In the genomic region with DNA sequence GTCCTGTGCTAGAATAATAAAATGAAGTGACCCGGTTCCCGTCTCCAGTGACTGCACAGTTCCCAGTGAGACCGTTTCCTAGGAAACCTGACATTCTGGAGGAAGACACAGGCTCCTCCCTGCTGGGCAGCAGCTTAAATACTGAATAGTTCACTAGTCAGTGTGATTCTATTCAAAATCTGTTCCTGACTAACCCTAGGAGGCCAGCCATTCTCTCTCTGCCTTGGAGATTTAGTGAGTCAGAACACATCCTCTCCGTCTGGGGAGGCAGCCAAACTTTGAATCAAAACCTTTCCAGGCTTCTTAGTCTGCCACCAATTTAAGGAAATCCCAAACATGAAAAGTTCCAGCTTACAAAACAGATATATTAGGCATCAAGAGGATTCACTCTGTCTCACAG, we compare ENCODE assay signal across 8 cellular contexts. TPM values are rescaled to one million over a fixed set of nuclear protein-coding genes. Genes with fewer than 3 reads are reported as not detected.
DNase-seq lines count a peak whose midpoint lies in the region; ATAC-seq and TF ChIP-seq lines count a peak whose summit lies in the region.

No MANE protein-coding gene starts in this region.

- peak in 1 of 2 experiments; percentile 65; a peak in 1 of 4 replicates for TF ChIP-seq EP300 in SK-N-SH (IDR thresholded peaks at IDR 0.05; ENCODE audit: borderline replicate concordance in 1 of 2, low read depth in 1 of 2, low read length in 1 of 2)

- H3K36me3 ChIP-seq in SK-N-SH (replicated peaks in 1 of 2; ENCODE audit: control insufficient read depth in 1 of 2, insufficient read depth in 2 of 2, low read length in 1 of 2) (peaks cover 2 to 10% of the 10 kb centered on the region in 2 experiments), osteoblast (ENCODE audit: insufficient read depth, low read length) (no peaks in the 10 kb centered on the region)

- no peaks in the 10 kb centered on the region for H3K27me3 ChIP-seq in SK-N-SH (ENCODE audit: insufficient read depth)
- no peaks in the 10 kb centered on the region for H3K27me3 ChIP-seq in osteoblast (ENCODE audit: insufficient read depth, low read length)

- WGBS in SK-N-SH (ENCODE audit: low lambda C conversion rate): 8% methylated on average over 4 of the region's 4 CpGs

- H3K4me3 ChIP-seq in SK-N-SH (ENCODE audit: low read depth in 2 of 2, low read length in 1 of 2) (0 out of 4 replicates have a peak overlapping the region, but pooled peaks of 1 of the 2 experiments have one; percentile 25), foreskin fibroblast (ENCODE audit: low read depth in 1 of 2, low read length in 2 of 2) (no peak overlapping the region), osteoblast (ENCODE audit: insufficient read depth, low read length) (peak overlapping the region; percentile 34)

- no peak for TF ChIP-seq CTCF in SK-N-SH (IDR thresholded peaks at IDR 0.05)
- TF ChIP-seq CTCF in foreskin fibroblast (IDR thresholded peaks at IDR 0.05; ENCODE audit: low read depth, low read length): no peak
- no peak for TF ChIP-seq CTCF in osteoblast (IDR thresholded peaks at IDR 0.05; ENCODE audit: extremely low read depth, low read depth, low read length)

- DNase-seq in GM03348 (ENCODE audit: low spot score) (peak; percentile 89), SK-N-SH (peak; percentile 32), foreskin fibroblast (peak; percentile 95 to 97), osteoblast (ENCODE audit: insufficient read length, low spot score, missing footprints) (peak; percentile 87), Kasumi-1 (lab: John Stamatoyannopoulos, UW) (no peak), NCI-H82 treated with DMSO at 0.1 percent for 48 hours (lab: John Stamatoyannopoulos, UW; ENCODE audit: unreplicated experiment) (no peak)
- no peak for DNase-seq in activated CD4-positive, CD25-positive, alpha-beta regulatory T cell (lab: John Stamatoyannopoulos, UW)

- CTCF ChIA-PET in SK-N-SH (lab: Yijun Ruan, JAX): no interaction called here

- H3K4me1 ChIP-seq in SK-N-SH (ENCODE audit: control insufficient read depth in 1 of 2, insufficient read depth in 2 of 2, low read depth in 1 of 2, low read length in 1 of 2): peaks cover 12 to 15% of the 10 kb centered on the region in 2 experiments
- peaks cover 22% of the 10 kb centered on the region for H3K4me1 ChIP-seq in osteoblast (ENCODE audit: insufficient read depth, low read length)

- peaks cover 35% of the 10 kb centered on the region for H3F3A ChIP-seq in SK-N-SH (replicated peaks; ENCODE audit: insufficient read depth)

- H3K9me3 ChIP-seq in SK-N-SH: no peaks in the 10 kb centered on the region
- no peaks in the 10 kb centered on the region for H3K9me3 ChIP-seq in osteoblast (ENCODE audit: low read depth, low read length)

- H3K27ac ChIP-seq in SK-N-SH (ENCODE audit: low read depth in 2 of 2, low read length in 1 of 2) (peak overlapping the region; percentile 74 to 94), osteoblast (ENCODE audit: low read depth, low read length) (peak overlapping the region; percentile 95)

- H3K9ac ChIP-seq in SK-N-SH: peak overlapping the region; percentile 56

- peak overlapping the region; percentile 61; the same call in 1 of the 2 replicates for H2AFZ ChIP-seq in SK-N-SH (ENCODE audit: low read depth)
- peak overlapping the region; percentile 34 for H2AFZ ChIP-seq in osteoblast (ENCODE audit: low read length)

- H4K20me1 ChIP-seq in SK-N-SH (ENCODE audit: insufficient read depth) (no peaks in the 10 kb centered on the region; the same call in 1 of the 2 replicates), osteoblast (ENCODE audit: insufficient read depth, low read length) (no peaks in the 10 kb centered on the region)

- peak; percentile 19; the same call in 1 of the 2 replicates for TF ChIP-seq RAD21 in SK-N-SH (IDR thresholded peaks at IDR 0.05; ENCODE audit: low read length)

- ATAC-seq in GM19467 (IDR thresholded peaks at IDR 0.05; ENCODE audit: unreplicated experiment): no peak

- H3K79me2 ChIP-seq in SK-N-SH (ENCODE audit: insufficient read depth): no peaks in the 10 kb centered on the region
- no peaks in the 10 kb centered on the region for H3K79me2 ChIP-seq in osteoblast (ENCODE audit: insufficient read depth, low read length)

- no peaks in the 10 kb centered on the region for H3K9me2 ChIP-seq in SK-N-SH

- POLR2A ChIA-PET in SK-N-SH (lab: Yijun Ruan, JAX): interaction anchor here (1.2 to 1.4 kb wide), 2 partner anchors 11 to 13 kb away, joined by 3 read pairs; no protein-coding TSS in a partner anchor

- H3K4me2 ChIP-seq in SK-N-SH (peak overlapping the region; percentile 70), osteoblast (ENCODE audit: insufficient read depth, low read length) (peak overlapping the region; percentile 75)

TF ChIP-seq in SK-N-SH, 30 proteins besides CTCF, POLR2A, EP300 and RAD21:
- no peak for TF ChIP-seq NRF1 (IDR thresholded peaks at IDR 0.05; ENCODE audit: low read depth, low read length)
- TF ChIP-seq JUND (IDR thresholded peaks at IDR 0.05): peak; percentile 79
- no peak for TF ChIP-seq CHD2 (IDR thresholded peaks at IDR 0.05; ENCODE audit: low read length, partially characterized antibody)
- TF ChIP-seq, protein P1, sequence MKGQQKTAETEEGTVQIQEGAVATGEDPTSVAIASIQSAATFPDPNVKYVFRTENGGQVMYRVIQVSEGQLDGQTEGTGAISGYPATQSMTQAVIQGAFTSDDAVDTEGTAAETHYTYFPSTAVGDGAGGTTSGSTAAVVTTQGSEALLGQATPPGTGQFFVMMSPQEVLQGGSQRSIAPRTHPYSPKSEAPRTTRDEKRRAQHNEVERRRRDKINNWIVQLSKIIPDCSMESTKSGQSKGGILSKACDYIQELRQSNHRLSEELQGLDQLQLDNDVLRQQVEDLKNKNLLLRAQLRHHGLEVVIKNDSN (IDR thresholded peaks at IDR 0.05; ENCODE audit: borderline replicate concordance, low read depth): no peak
- TF ChIP-seq TEAD4 (IDR thresholded peaks at IDR 0.05; ENCODE audit: borderline replicate concordance, insufficient read depth): peak; percentile 44; the same call in 1 of the 2 replicates
- TF ChIP-seq POLR2AphosphoS5 (IDR thresholded peaks at IDR 0.05; ENCODE audit: low read depth, low read length): peak; percentile 68
- TF ChIP-seq YY1 (IDR thresholded peaks at IDR 0.05; ENCODE audit: low read depth): peak; percentile 34; the same call in 1 of the 2 replicates
- TF ChIP-seq NFIC (IDR thresholded peaks at IDR 0.05; ENCODE audit: borderline replicate concordance): peak; percentile 83
- TF ChIP-seq RXRA (IDR thresholded peaks at IDR 0.05; ENCODE audit: borderline replicate concordance, low read depth): peak; percentile 63; the same call in 1 of the 2 replicates
- TF ChIP-seq FOSL2 (IDR thresholded peaks at IDR 0.05; ENCODE audit: borderline replicate concordance, low read depth): peak; percentile 85
- no peak for TF ChIP-seq EZH2phosphoT487 (IDR thresholded peaks at IDR 0.05; ENCODE audit: borderline replicate concordance, low read depth)
- peak; percentile 92 for TF ChIP-seq FOXM1 (IDR thresholded peaks at IDR 0.05; ENCODE audit: low read depth)
- TF ChIP-seq ELF1 (IDR thresholded peaks at IDR 0.05): 0 out of 2 replicates have a peak, but pooled peaks have one; percentile 23
- TF ChIP-seq, protein P2, sequence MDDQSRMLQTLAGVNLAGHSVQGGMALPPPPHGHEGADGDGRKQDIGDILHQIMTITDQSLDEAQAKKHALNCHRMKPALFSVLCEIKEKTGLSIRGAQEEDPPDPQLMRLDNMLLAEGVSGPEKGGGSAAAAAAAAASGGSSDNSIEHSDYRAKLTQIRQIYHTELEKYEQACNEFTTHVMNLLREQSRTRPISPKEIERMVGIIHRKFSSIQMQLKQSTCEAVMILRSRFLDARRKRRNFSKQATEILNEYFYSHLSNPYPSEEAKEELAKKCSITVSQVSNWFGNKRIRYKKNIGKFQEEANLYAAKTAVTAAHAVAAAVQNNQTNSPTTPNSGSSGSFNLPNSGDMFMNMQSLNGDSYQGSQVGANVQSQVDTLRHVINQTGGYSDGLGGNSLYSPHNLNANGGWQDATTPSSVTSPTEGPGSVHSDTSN (IDR thresholded peaks at IDR 0.05): peak; percentile 40
- TF ChIP-seq, protein P3, sequence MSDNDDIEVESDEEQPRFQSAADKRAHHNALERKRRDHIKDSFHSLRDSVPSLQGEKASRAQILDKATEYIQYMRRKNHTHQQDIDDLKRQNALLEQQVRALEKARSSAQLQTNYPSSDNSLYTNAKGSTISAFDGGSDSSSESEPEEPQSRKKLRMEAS (IDR thresholded peaks at IDR 0.05; ENCODE audit: low read depth): no peak; the same call in 1 of the 2 replicates
- TF ChIP-seq FOXJ3 (CRISPR knock-in tag; IDR thresholded peaks at IDR 0.05): no peak
- TF ChIP-seq TAF1 (IDR thresholded peaks at IDR 0.05; ENCODE audit: borderline replicate concordance, low read depth, low read length): 0 out of 2 replicates have a peak, but pooled peaks have one; percentile 31
- no peak for TF ChIP-seq GATA2 (CRISPR knock-in tag; IDR thresholded peaks at IDR 0.05)
- TF ChIP-seq MXI1 (IDR thresholded peaks at IDR 0.05; ENCODE audit: low read depth, low read length): no peak
- peak; percentile 78 for TF ChIP-seq TCF12 (IDR thresholded peaks at IDR 0.05)

RNA-seq across cellular contexts. Expression of a gene that starts 11.2 kb away (rescaled TPM):
- 6.4 and 8.0 TPM in 2 replicates for polyA plus RNA-seq in SK-N-SH (2012; rRNA removed)
- 2.5 and 2.7 TPM in 2 replicates for polyA plus RNA-seq in SK-N-SH (2012; cell fraction: cytosol; rRNA removed)
- 44.1 and 62.7 TPM in 2 replicates for polyA plus RNA-seq in SK-N-SH (2012; cell fraction: nucleus; rRNA removed)
- total RNA-seq in osteoblast: 9.0 and 10.9 TPM in 2 replicates

RNA-seq across cellular contexts. Expression of a gene that starts 11.3 kb away (rescaled TPM):
- 752 and 1,162 TPM in 2 replicates for polyA plus RNA-seq in SK-N-SH (2012; rRNA removed)
- polyA plus RNA-seq in SK-N-SH (2012; cell fraction: cytosol; rRNA removed): 1,039 and 1,258 TPM in 2 replicates
- 308 and 341 TPM in 2 replicates for polyA plus RNA-seq in SK-N-SH (2012; cell fraction: nucleus; rRNA removed)
- 710 and 869 TPM in 2 replicates for total RNA-seq in osteoblast

Comparison
In these comparisons a context has a peak if more than half of its experiments do, and no peak if none do; other contexts are left out.
1. DNase-seq: peak in GM03348 (single experiment), SK-N-SH (single experiment), foreskin fibroblast (2 of 2) and osteoblast (single experiment); none in Kasumi-1 (0 of 2), activated CD4-positive, CD25-positive, alpha-beta regulatory T cell (0 of 4) and NCI-H82 treated with DMSO at 0.1 percent for 48 hours (single experiment).